9 cellular contexts compared by ENCODE assay signal in the genomic region with DNA sequence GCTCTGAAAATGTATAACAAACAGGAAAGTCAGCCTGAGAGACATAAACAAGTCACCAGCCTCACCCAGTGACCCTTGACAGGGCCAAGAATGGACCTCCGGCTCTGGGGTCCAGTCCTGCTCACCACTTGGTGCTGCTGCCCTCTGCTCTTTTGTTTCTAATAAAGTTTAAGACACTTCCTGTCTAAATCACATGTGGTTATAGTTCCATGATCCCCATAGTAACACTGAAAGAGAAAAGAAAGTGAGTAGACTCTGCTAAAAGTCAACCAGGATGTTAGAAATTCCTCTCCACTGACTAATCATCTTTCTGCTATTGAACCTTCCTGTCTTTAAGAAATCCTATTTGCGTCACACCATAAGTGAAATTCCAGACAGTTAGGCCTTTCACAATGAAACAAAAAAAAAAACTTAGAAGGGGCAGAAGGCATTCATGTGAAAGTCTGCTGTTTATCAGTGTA.
DNase-seq lines count a peak whose midpoint lies in the region; ATAC-seq and TF ChIP-seq lines count a peak whose summit lies in the region.
"Had no signal": no experiment of that assay in that cellular context is flagged by ENCODE, and none has a peak within 500 bp of the region (broad histone marks: within the 10 kb centered on the region; RNA-seq: fewer than 3 reads in every experiment).

No MANE protein-coding gene starts in this region.

- ATAC-seq in lower lobe of right lung (peak; percentile 92 to 94), GM21390 (IDR thresholded peaks at IDR 0.05; ENCODE audit: unreplicated experiment) (no peak)

- H3K27ac ChIP-seq in A673 (ENCODE audit: low read depth, low read length, poor library complexity, severe bottlenecking) = peak overlapping the region; percentile 95
- H3K27ac ChIP-seq in lower lobe of right lung = peak overlapping the region; percentile 70

- CTCF ChIA-PET in A673 (lab: Charles Lee) = no interaction called here

- DNase-seq in A673 (ENCODE audit: low spot score) = peak; percentile 96
- peak; percentile 100 for DNase-seq in choroid plexus epithelial cell (ENCODE audit: low read depth)
- peak; percentile 38 for DNase-seq in lower lobe of right lung
- DNase-seq in ureter (ENCODE audit: low spot score) = no peak
- no peak for DNase-seq in SHP77 (lab: John Stamatoyannopoulos, UW)
- no peak for DNase-seq in NCI-H748 treated with DMSO at 0.1 percent for 48 hours (lab: John Stamatoyannopoulos, UW)
- DNase-seq: CD4-positive, CD25-positive, alpha-beta regulatory T cell had no signal

- TF ChIP-seq CTCF in A673 (conservative IDR thresholded peaks at IDR 0.05; ENCODE audit: low read depth, low read length) (no peak), choroid plexus epithelial cell (conservative IDR thresholded peaks at IDR 0.05; ENCODE audit: low read depth, low read length) (peak; percentile 20), lower lobe of right lung (IDR thresholded peaks at IDR 0.05) (no peak)

- POLR2A ChIA-PET in A673 (lab: Charles Lee; ENCODE audit: low non-redundant PET) = no interaction called here

- peaks cover 7% of the 10 kb centered on the region for H3K9me3 ChIP-seq in A673 (ENCODE audit: low read depth, low read length, poor library complexity, severe bottlenecking)
- H3K9me3 ChIP-seq in lower lobe of right lung = no peaks in the 10 kb centered on the region

- peak; percentile 21; the same call in 1 of the 2 replicates for TF ChIP-seq RAD21 in Ishikawa (IDR thresholded peaks at IDR 0.05; ENCODE audit: low read depth)

- H3K27me3 ChIP-seq in A673 (replicated peaks; ENCODE audit: insufficient read depth, low read depth, low read length, poor library complexity) (no peaks in the 10 kb centered on the region), lower lobe of right lung (ENCODE audit: low read depth) (no peaks in the 10 kb centered on the region)

- H3K36me3 ChIP-seq in A673 (ENCODE audit: insufficient read depth, low read length, poor library complexity, severe bottlenecking) (no peaks in the 10 kb centered on the region), lower lobe of right lung (no peaks in the 10 kb centered on the region)

- H3K4me3 ChIP-seq in A673 (ENCODE audit: low read depth, low read length, poor library complexity, severe bottlenecking) = no peak overlapping the region
- H3K4me3 ChIP-seq in choroid plexus epithelial cell (ENCODE audit: low read depth, low read length) = no peak overlapping the region
- no peak overlapping the region for H3K4me3 ChIP-seq in lower lobe of right lung

- H3K4me1 ChIP-seq in A673 (ENCODE audit: insufficient read depth, low read length, poor library complexity, severe bottlenecking) = peaks cover 22% of the 10 kb centered on the region
- no peaks in the 10 kb centered on the region for H3K4me1 ChIP-seq in lower lobe of right lung

- TF ChIP-seq EP300 in Ishikawa (IDR thresholded peaks at IDR 0.05; ENCODE audit: borderline replicate concordance) = peak; percentile 97

- no TSS peak for BruUV-seq in A673 (replicated peaks; lab: Mats Ljungman, UMichigan)

- intact Hi-C loops in A673 (cut with micrococcal nuclease; ENCODE audit: unreplicated experiment) (no loop called here), lower lobe of right lung (cut with DNase I) (no loop called here)

TF ChIP-seq in Ishikawa, 13 proteins besides CTCF, POLR2A, EP300 and RAD21:
- TF ChIP-seq, protein P1, sequence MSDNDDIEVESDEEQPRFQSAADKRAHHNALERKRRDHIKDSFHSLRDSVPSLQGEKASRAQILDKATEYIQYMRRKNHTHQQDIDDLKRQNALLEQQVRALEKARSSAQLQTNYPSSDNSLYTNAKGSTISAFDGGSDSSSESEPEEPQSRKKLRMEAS (IDR thresholded peaks at IDR 0.05) = peak; percentile 67
- TF ChIP-seq ZBTB7A (IDR thresholded peaks at IDR 0.05; ENCODE audit: low read depth) = no peak
- TF ChIP-seq TCF12 (IDR thresholded peaks at IDR 0.05; ENCODE audit: low read depth) = peak; percentile 94
- TF ChIP-seq NFIC (IDR thresholded peaks at IDR 0.05) = peak; percentile 74
- TF ChIP-seq FOXM1 (IDR thresholded peaks at IDR 0.05; ENCODE audit: borderline replicate concordance, low read depth) = peak; percentile 95
- no peak for TF ChIP-seq YY1 (IDR thresholded peaks at IDR 0.05; ENCODE audit: low read depth)
- TF ChIP-seq CREB1 (IDR thresholded peaks at IDR 0.05; ENCODE audit: low read depth) = peak; percentile 44
- TF ChIP-seq, protein P2, sequence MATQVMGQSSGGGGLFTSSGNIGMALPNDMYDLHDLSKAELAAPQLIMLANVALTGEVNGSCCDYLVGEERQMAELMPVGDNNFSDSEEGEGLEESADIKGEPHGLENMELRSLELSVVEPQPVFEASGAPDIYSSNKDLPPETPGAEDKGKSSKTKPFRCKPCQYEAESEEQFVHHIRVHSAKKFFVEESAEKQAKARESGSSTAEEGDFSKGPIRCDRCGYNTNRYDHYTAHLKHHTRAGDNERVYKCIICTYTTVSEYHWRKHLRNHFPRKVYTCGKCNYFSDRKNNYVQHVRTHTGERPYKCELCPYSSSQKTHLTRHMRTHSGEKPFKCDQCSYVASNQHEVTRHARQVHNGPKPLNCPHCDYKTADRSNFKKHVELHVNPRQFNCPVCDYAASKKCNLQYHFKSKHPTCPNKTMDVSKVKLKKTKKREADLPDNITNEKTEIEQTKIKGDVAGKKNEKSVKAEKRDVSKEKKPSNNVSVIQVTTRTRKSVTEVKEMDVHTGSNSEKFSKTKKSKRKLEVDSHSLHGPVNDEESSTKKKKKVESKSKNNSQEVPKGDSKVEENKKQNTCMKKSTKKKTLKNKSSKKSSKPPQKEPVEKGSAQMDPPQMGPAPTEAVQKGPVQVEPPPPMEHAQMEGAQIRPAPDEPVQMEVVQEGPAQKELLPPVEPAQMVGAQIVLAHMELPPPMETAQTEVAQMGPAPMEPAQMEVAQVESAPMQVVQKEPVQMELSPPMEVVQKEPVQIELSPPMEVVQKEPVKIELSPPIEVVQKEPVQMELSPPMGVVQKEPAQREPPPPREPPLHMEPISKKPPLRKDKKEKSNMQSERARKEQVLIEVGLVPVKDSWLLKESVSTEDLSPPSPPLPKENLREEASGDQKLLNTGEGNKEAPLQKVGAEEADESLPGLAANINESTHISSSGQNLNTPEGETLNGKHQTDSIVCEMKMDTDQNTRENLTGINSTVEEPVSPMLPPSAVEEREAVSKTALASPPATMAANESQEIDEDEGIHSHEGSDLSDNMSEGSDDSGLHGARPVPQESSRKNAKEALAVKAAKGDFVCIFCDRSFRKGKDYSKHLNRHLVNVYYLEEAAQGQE (IDR thresholded peaks at IDR 0.05; ENCODE audit: low read depth) = no peak
- no peak for TF ChIP-seq EGR1 (IDR thresholded peaks at IDR 0.05)
- TF ChIP-seq TEAD4 (IDR thresholded peaks at IDR 0.05) = peak; percentile 94
- peak; percentile 92 for TF ChIP-seq CEBPB (IDR thresholded peaks at IDR 0.05)
- TF ChIP-seq, protein P3, sequence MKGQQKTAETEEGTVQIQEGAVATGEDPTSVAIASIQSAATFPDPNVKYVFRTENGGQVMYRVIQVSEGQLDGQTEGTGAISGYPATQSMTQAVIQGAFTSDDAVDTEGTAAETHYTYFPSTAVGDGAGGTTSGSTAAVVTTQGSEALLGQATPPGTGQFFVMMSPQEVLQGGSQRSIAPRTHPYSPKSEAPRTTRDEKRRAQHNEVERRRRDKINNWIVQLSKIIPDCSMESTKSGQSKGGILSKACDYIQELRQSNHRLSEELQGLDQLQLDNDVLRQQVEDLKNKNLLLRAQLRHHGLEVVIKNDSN (IDR thresholded peaks at IDR 0.05) = peak; percentile 59
- no peak for TF ChIP-seq TAF1 (IDR thresholded peaks at IDR 0.05; ENCODE audit: low read depth)

Comparison
In these comparisons a context has a peak if more than half of its experiments do, and no peak if none do; other contexts are left out.
1. DNase-seq: peak in A673 (single experiment), choroid plexus epithelial cell (single experiment) and lower lobe of right lung (single experiment); none in ureter (single experiment), SHP77 (0 of 2) and NCI-H748 treated with DMSO at 0.1 percent for 48 hours (single experiment).